ENCODE assay signal across 16 cellular contexts in genomic region chr2:32882911-32883810, GRCh38.
DNase-seq lines count a peak whose midpoint lies in the region; TF ChIP-seq lines count a peak whose summit lies in the region.
"Had no signal": no experiment of that assay in that cellular context is flagged by ENCODE, and none has a peak within 500 bp of the region (broad histone marks: within the 10 kb centered on the region; RNA-seq: fewer than 3 reads in every experiment).

No MANE protein-coding gene starts in this region.

- no peak for TF ChIP-seq CTCF in esophagus muscularis mucosa (IDR thresholded peaks at IDR 0.05)
- TF ChIP-seq CTCF in osteocyte (IDR thresholded peaks at IDR 0.05) = no peak

- H3K27me3 Mint-ChIP-seq in osteocyte (ENCODE audit: unreplicated experiment) = no peaks in the 10 kb centered on the region
- H3K27me3 Mint-ChIP-seq: activated naive CD8-positive, alpha-beta T cell treated with anti-CD3 and anti-CD28 coated beads, Interleukin-2, amount 50 U/mL, for 24 hours had no signal

- H3K27ac ChIP-seq in esophagus muscularis mucosa (replicated peaks in 1 of 4) = no peak overlapping the region
- H3K27ac ChIP-seq: left lung had no signal

- H3K9me3 ChIP-seq in esophagus muscularis mucosa = peaks cover 0 to 16% (median 7%) of the 10 kb centered on the region in 4 donors
- H3K9me3 ChIP-seq: SK-N-SH had no signal

- POLR2A ChIA-PET in HEK293T (lab: Yijun Ruan, JAX) = no interaction called here

- no peak for TF ChIP-seq POLR2A in esophagus muscularis mucosa (IDR thresholded peaks at IDR 0.05; ENCODE audit: low read depth)

- WGBS in esophagus muscularis mucosa = 82% methylated on average over 10 of the region's 10 CpGs

- H3K27me3 ChIP-seq in esophagus muscularis mucosa = no peaks in the 10 kb centered on the region
- H3K27me3 ChIP-seq: left lung had no signal

- H3K4me3 Mint-ChIP-seq in osteocyte (ENCODE audit: unreplicated experiment) = no peak overlapping the region
- H3K4me3 Mint-ChIP-seq: activated CD4-positive, alpha-beta memory T cell treated with anti-CD3 and anti-CD28 coated beads for 36 hours; activated naive CD8-positive, alpha-beta T cell treated with anti-CD3 and anti-CD28 coated beads, Interleukin-2, amount 50 U/mL, for 24 hours; naive thymus-derived CD8-positive, alpha-beta T cell had no signal

- DNase-seq in A172 (ENCODE audit: low spot score) (peak; percentile 55), GM04504 (ENCODE audit: low read depth) (peak; percentile 23), astrocyte of the hippocampus (ENCODE audit: low read depth, low spot score) (peak; percentile 74), foreskin melanocyte (peak; percentile 90), esophagus muscularis mucosa (ENCODE audit: extremely low spot score) (no peak), osteocyte (ENCODE audit: extremely low spot score, unreplicated experiment) (no peak), HEK293T (ENCODE audit: extremely low spot score) (no peak), NCI-H146 (lab: John Stamatoyannopoulos, UW) (no peak)
- DNase-seq: activated CD4-positive, alpha-beta memory T cell treated with anti-CD3 and anti-CD28 coated beads for 36 hours; activated naive CD8-positive, alpha-beta T cell treated with anti-CD3 and anti-CD28 coated beads, Interleukin-2, amount 50 U/mL, for 24 hours; left lung; naive thymus-derived CD8-positive, alpha-beta T cell; NCI-H1048; right cardiac atrium; SK-N-SH; stimulated activated CD4-positive, alpha-beta T cell treated with anti-CD3 and anti-CD28 coated beads, Interleukin-4, amount 100 ng/mL, for 24 hours had no signal

- no peak overlapping the region for H3K27ac Mint-ChIP-seq in osteocyte (ENCODE audit: unreplicated experiment)
- H3K27ac Mint-ChIP-seq: activated CD4-positive, alpha-beta memory T cell treated with anti-CD3 and anti-CD28 coated beads for 36 hours; activated naive CD8-positive, alpha-beta T cell treated with anti-CD3 and anti-CD28 coated beads, Interleukin-2, amount 50 U/mL, for 24 hours; naive thymus-derived CD8-positive, alpha-beta T cell had no signal

- CTCF ChIA-PET in HEK293T (lab: Yijun Ruan, JAX) = no interaction called here

- H3K36me3 ChIP-seq in esophagus muscularis mucosa = no peaks in the 10 kb centered on the region
- H3K36me3 ChIP-seq: left lung had no signal

- no peaks in the 10 kb centered on the region for H3K4me1 Mint-ChIP-seq in osteocyte (ENCODE audit: unreplicated experiment)
- H3K4me1 Mint-ChIP-seq: activated naive CD8-positive, alpha-beta T cell treated with anti-CD3 and anti-CD28 coated beads, Interleukin-2, amount 50 U/mL, for 24 hours; naive thymus-derived CD8-positive, alpha-beta T cell had no signal

- H3K4me1 ChIP-seq in esophagus muscularis mucosa = no peaks in the 10 kb centered on the region
- H3K4me1 ChIP-seq: left lung had no signal

- H3K4me3 ChIP-seq in esophagus muscularis mucosa = no peak overlapping the region
- H3K4me3 ChIP-seq: left lung had no signal

- no peak for TF ChIP-seq EP300 in esophagus muscularis mucosa (IDR thresholded peaks at IDR 0.05)

- peaks cover 12% of the 10 kb centered on the region for H3K9me3 Mint-ChIP-seq in osteocyte (ENCODE audit: unreplicated experiment)
- H3K9me3 Mint-ChIP-seq: activated CD4-positive, alpha-beta memory T cell treated with anti-CD3 and anti-CD28 coated beads for 36 hours had no signal

- intact Hi-C loops in esophagus muscularis mucosa (cut with DNase I) = no loop called here

- no peaks in the 10 kb centered on the region for H3K36me3 Mint-ChIP-seq in osteocyte (ENCODE audit: unreplicated experiment)
- H3K36me3 Mint-ChIP-seq: activated CD4-positive, alpha-beta memory T cell treated with anti-CD3 and anti-CD28 coated beads for 36 hours; naive thymus-derived CD8-positive, alpha-beta T cell had no signal

TF ChIP-seq in HEK293T, 16 proteins besides CTCF, POLR2A, EP300 and RAD21:
- TF ChIP-seq CTBP1 (IDR thresholded peaks at IDR 0.05; ENCODE audit: borderline replicate concordance) (no peak), SUZ12 (IDR thresholded peaks at IDR 0.05) (no peak), FOXA1 (IDR thresholded peaks at IDR 0.05) (no peak), L3MBTL2 (conservative IDR thresholded peaks at IDR 0.05) (no peak), ELF4 (IDR thresholded peaks at IDR 0.05) (no peak)
- TF ChIP-seq, protein P1, sequence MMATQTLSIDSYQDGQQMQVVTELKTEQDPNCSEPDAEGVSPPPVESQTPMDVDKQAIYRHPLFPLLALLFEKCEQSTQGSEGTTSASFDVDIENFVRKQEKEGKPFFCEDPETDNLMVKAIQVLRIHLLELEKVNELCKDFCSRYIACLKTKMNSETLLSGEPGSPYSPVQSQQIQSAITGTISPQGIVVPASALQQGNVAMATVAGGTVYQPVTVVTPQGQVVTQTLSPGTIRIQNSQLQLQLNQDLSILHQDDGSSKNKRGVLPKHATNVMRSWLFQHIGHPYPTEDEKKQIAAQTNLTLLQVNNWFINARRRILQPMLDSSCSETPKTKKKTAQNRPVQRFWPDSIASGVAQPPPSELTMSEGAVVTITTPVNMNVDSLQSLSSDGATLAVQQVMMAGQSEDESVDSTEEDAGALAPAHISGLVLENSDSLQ (IDR thresholded peaks at IDR 0.05) = no peak

Comparison
In these comparisons a context has a peak if more than half of its experiments do, and no peak if none do; other contexts are left out.
1. DNase-seq: peak in A172 (single experiment), GM04504 (single experiment), astrocyte of the hippocampus (single experiment) and foreskin melanocyte (single experiment); none in esophagus muscularis mucosa (single experiment), osteocyte (single experiment), HEK293T (single experiment) and NCI-H146 (single experiment).